In the genomic region with DNA sequence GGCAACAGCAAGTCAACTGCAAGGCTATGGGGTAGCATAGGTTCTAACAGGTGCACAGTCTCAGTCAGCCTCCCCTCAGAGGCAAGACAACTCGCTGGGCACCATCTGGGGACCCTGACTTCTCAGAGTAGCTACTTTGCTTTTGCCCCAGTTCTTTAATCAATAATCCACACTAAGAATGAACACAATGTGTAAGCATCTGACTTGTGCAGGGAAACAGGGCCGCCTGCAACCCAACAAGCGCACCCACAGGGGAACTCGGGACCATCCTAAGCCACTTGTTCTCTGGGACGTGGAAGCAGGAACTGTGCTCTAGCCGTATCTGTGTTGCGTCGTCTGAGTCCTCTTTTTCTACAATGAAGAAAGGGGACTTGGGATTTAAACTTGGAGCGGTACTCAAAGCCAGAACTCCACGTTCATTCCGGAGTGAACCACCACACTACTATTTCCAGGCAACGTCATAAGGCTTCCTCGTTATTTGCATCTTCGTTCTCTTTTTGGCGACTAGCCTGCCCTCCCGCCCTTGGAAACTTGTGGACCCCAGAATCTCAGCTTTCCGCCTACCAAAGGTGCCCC, we compare ENCODE assay signal across 8 cellular contexts. TPM values are rescaled to one million over a fixed set of nuclear protein-coding genes. Genes with fewer than 3 reads are reported as not detected.
DNase-seq lines count a peak whose midpoint lies in the region; ATAC-seq, FAIRE-seq and TF ChIP-seq lines count a peak whose summit lies in the region.

No MANE protein-coding gene starts in this region.

- no peak overlapping the region for H3K23ac ChIP-seq in H1 (ENCODE audit: insufficient read length)

- no peak overlapping the region; the same call in 1 of the 2 replicates for H2BK5ac ChIP-seq in H1 (ENCODE audit: low read depth, low read length)

- no peak overlapping the region for H2AK5ac ChIP-seq in H1 (ENCODE audit: low read depth, low read length)

- H3K36me3 Mint-ChIP-seq in activated naive CD4-positive, alpha-beta T cell treated with anti-CD3 and anti-CD28 coated beads, Interleukin-2, amount 50 U/mL, for 24 hours: peaks cover 2% of the 10 kb centered on the region
- peaks cover 0 to 5% of the 10 kb centered on the region in 2 donors for H3K36me3 Mint-ChIP-seq in activated naive CD4-positive, alpha-beta T cell treated with anti-CD3 and anti-CD28 coated beads, Interleukin-2, amount 50 U/mL, for 72 hours

- TF ChIP-seq POLR2A in H1 (IDR thresholded peaks at IDR 0.05; ENCODE audit: control extremely low read depth in 1 of 2, low read depth in 2 of 2, low read length in 2 of 2) (no peak), uterus (IDR thresholded peaks at IDR 0.05) (no peak)

- H3K4me1 ChIP-seq in H1 (replicated peaks in 1 of 4; ENCODE audit: control insufficient read depth in 3 of 4, insufficient read depth in 4 of 4, low read length in 3 of 4) (peaks cover 2 to 11% (median 6%) of the 10 kb centered on the region in 4 experiments; a peak in 5 of 7 replicates), muscle layer of duodenum (ENCODE audit: control insufficient read depth in 1 of 2, insufficient read depth in 2 of 2, low read length in 2 of 2) (peaks cover 14 to 30% of the 10 kb centered on the region in 2 donors), uterus (peaks cover 0 to 8% of the 10 kb centered on the region in 2 donors)

- H3K79me2 ChIP-seq in H1 (ENCODE audit: control insufficient read depth in 1 of 2, insufficient read depth in 2 of 2, low read length in 2 of 2): peaks cover 0 to 4% of the 10 kb centered on the region in 2 experiments; a peak in 1 of 4 replicates

- peak overlapping the region; percentile 39; the same call in 1 of the 2 replicates for H3K18ac ChIP-seq in H1 (ENCODE audit: extremely low read depth, low read length)

- peak overlapping the region; percentile 9; the same call in 1 of the 2 replicates for H3K27ac ChIP-seq in H1 (ENCODE audit: low read depth, low read length)
- peak overlapping the region; percentile 90 for H3K27ac ChIP-seq in muscle layer of duodenum (ENCODE audit: low read length)
- peak overlapping the region; percentile 94 to 95 for H3K27ac ChIP-seq in uterus

- no peaks in the 10 kb centered on the region for H3K9me3 ChIP-seq in H1 (ENCODE audit: insufficient read depth in 2 of 2, low read depth in 1 of 2, low read length in 1 of 2)
- H3K9me3 ChIP-seq in muscle layer of duodenum (ENCODE audit: control insufficient read depth in 1 of 2, low read length in 2 of 2): no peaks in the 10 kb centered on the region
- no peaks in the 10 kb centered on the region for H3K9me3 ChIP-seq in uterus

- H2BK15ac ChIP-seq in H1 (ENCODE audit: low read length): peak overlapping the region; percentile 66; the same call in 1 of the 2 replicates

- H3K27me3 ChIP-seq in H1 (replicated peaks in 1 of 4; ENCODE audit: control insufficient read depth in 3 of 4, extremely low read depth in 1 of 4, insufficient read depth in 3 of 4, low read length in 3 of 4): peaks cover 0 to 3% (median under 1%) of the 10 kb centered on the region in 4 experiments; a peak in 2 of 7 replicates
- no peaks in the 10 kb centered on the region for H3K27me3 ChIP-seq in muscle layer of duodenum (ENCODE audit: low read depth, low read length)
- H3K27me3 ChIP-seq in uterus: no peaks in the 10 kb centered on the region

- intact Hi-C loops in uterus (cut with DNase I; ENCODE audit: low total_unique reads): no loop called here

- no peak overlapping the region for H3K14ac ChIP-seq in H1 (ENCODE audit: insufficient read length)

- H2BK12ac ChIP-seq in H1 (ENCODE audit: low read depth, low read length): no peak overlapping the region

- no peak overlapping the region for H4K5ac ChIP-seq in H1 (ENCODE audit: insufficient read length, low read depth, low read length)

- POLR2A ChIA-PET in H1 (lab: Charles Lee; ENCODE audit: partially characterized antibody): interaction anchor here (0.8 to 1.6 kb wide), 2 partner anchors 18 to 198 kb away, joined by 3 to 4 read pairs; no protein-coding TSS in a partner anchor

- WGBS in H1 (ENCODE audit: extremely low coverage in 1 of 2, insufficient coverage in 1 of 2, insufficient read length in 1 of 2, insufficient replicate concordance in 2 of 2, low coverage in 1 of 2, low lambda C conversion rate in 2 of 2, missing lambda C conversion rate in 1 of 2), 2 experiments: 8% methylated on average over 17 of the region's 17 CpGs; no CpG with 5 or more reads in 1 of the 2 experiments

- DNase-seq in activated naive CD4-positive, alpha-beta T cell treated with anti-CD3 and anti-CD28 coated beads, Interleukin-2, amount 50 U/mL, for 72 hours (ENCODE audit: low spot score in 2 of 2): no peak
- DNase-seq in H1 (ENCODE audit: low read depth in 1 of 2, low spot score in 2 of 2): no peak
- DNase-seq in uterus: no peak
- DNase-seq in RKO (ENCODE audit: low spot score): no peak
- DNase-seq in retina: no peak

- H3K9me3 Mint-ChIP-seq in activated naive CD4-positive, alpha-beta T cell treated with anti-CD3 and anti-CD28 coated beads, Interleukin-2, amount 50 U/mL, for 24 hours: no peaks in the 10 kb centered on the region
- H3K9me3 Mint-ChIP-seq in activated naive CD4-positive, alpha-beta T cell treated with anti-CD3 and anti-CD28 coated beads, Interleukin-2, amount 50 U/mL, for 72 hours: no peaks in the 10 kb centered on the region

- H3K56ac ChIP-seq in H1 (replicated peaks; ENCODE audit: insufficient read length, low read depth, low read length): no peak overlapping the region

- CTCF ChIA-PET in H1 (lab: Charles Lee; ENCODE audit: partially characterized antibody): interaction anchor here (0.6 to 1.6 kb wide), 8 partner anchors 8 to 218 kb away, joined by 3 to 6 read pairs (median 4); no protein-coding TSS in a partner anchor

- TF ChIP-seq CTCF in H1 (IDR thresholded peaks at IDR 0.05; ENCODE audit: control extremely low read depth in 1 of 3, insufficient read depth in 1 of 3, low read depth in 1 of 3, low read length in 3 of 3) (no peak), uterus (IDR thresholded peaks at IDR 0.05) (no peak)

- peak overlapping the region; percentile 49 for H4K91ac ChIP-seq in H1 (replicated peaks; ENCODE audit: insufficient read length, low read length)

- no peak overlapping the region for H4K8ac ChIP-seq in H1 (ENCODE audit: extremely low read depth, insufficient read depth, low read length)

- peaks cover 3% of the 10 kb centered on the region for H3K27me3 Mint-ChIP-seq in activated naive CD4-positive, alpha-beta T cell treated with anti-CD3 and anti-CD28 coated beads, Interleukin-2, amount 50 U/mL, for 24 hours

- H3K4me2 ChIP-seq in H1 (ENCODE audit: insufficient read depth in 1 of 2, low read depth in 2 of 2, low read length in 2 of 2): peak overlapping the region; percentile 98

- H4K20me1 ChIP-seq in H1 (replicated peaks in 1 of 2; ENCODE audit: control insufficient read depth in 1 of 2, insufficient read depth in 2 of 2, low read length in 2 of 2): no peaks in the 10 kb centered on the region

- H2AFZ ChIP-seq in H1 (ENCODE audit: low read length): peak overlapping the region; percentile 43; the same call in 1 of the 2 replicates

- TF ChIP-seq RAD21 in H1 (IDR thresholded peaks at IDR 0.05 in 1 of 2, conservative IDR thresholded peaks at IDR 0.05 in 1 of 2; ENCODE audit: low read depth in 2 of 2, low read length in 2 of 2): no peak

- no peak for ATAC-seq in activated naive CD4-positive, alpha-beta T cell treated with anti-CD3 and anti-CD28 coated beads, Interleukin-2, amount 50 U/mL, for 72 hours
- ATAC-seq in esophagus mucosa: no peak

- no peak overlapping the region for H3K27ac Mint-ChIP-seq in activated naive CD4-positive, alpha-beta T cell treated with anti-CD3 and anti-CD28 coated beads, Interleukin-2, amount 50 U/mL, for 24 hours
- peak overlapping the region in 1 of 2 donors; percentile 82 for H3K27ac Mint-ChIP-seq in activated naive CD4-positive, alpha-beta T cell treated with anti-CD3 and anti-CD28 coated beads, Interleukin-2, amount 50 U/mL, for 72 hours

- H2BK120ac ChIP-seq in H1 (replicated peaks; ENCODE audit: low read depth, low read length): no peak overlapping the region

- H3K4me1 Mint-ChIP-seq in activated naive CD4-positive, alpha-beta T cell treated with anti-CD3 and anti-CD28 coated beads, Interleukin-2, amount 50 U/mL, for 24 hours: peaks cover 5% of the 10 kb centered on the region

- no peak for FAIRE-seq in H1 (lab: Jason Lieb, UNC)

- H3K4me3 Mint-ChIP-seq in activated naive CD4-positive, alpha-beta T cell treated with anti-CD3 and anti-CD28 coated beads, Interleukin-2, amount 50 U/mL, for 24 hours: peak overlapping the region; percentile 87

- H3K23me2 ChIP-seq in H1 (ENCODE audit: low read depth, low read length): peaks cover 14% of the 10 kb centered on the region; the same call in 1 of the 2 replicates

- TF ChIP-seq EP300 in H1 (IDR thresholded peaks at IDR 0.05; ENCODE audit: borderline replicate concordance in 1 of 2, low read depth in 2 of 2, low read length in 2 of 2): no peak

- H3K9ac ChIP-seq in H1 (replicated peaks in 1 of 4; ENCODE audit: extremely low read depth in 1 of 4, low read depth in 3 of 4, low read length in 3 of 4): peak overlapping the region in 3 of 4 experiments; percentile 15 to 68 (median 62); a peak in 6 of 7 replicates

- no peaks in the 10 kb centered on the region for H3K36me3 ChIP-seq in H1 (ENCODE audit: control insufficient read depth in 2 of 4, insufficient read depth in 4 of 4, low read length in 3 of 4)
- H3K36me3 ChIP-seq in muscle layer of duodenum (ENCODE audit: control insufficient read depth in 1 of 2, insufficient read depth in 2 of 2, low read length in 2 of 2): no peaks in the 10 kb centered on the region
- no peaks in the 10 kb centered on the region for H3K36me3 ChIP-seq in uterus

- no peak overlapping the region for H2BK20ac ChIP-seq in H1 (ENCODE audit: low read length)

- no peak overlapping the region for H3K4ac ChIP-seq in H1 (replicated peaks; ENCODE audit: insufficient read length, low read depth, low read length)

- H3K79me1 ChIP-seq in H1 (ENCODE audit: low read depth, low read length): no peaks in the 10 kb centered on the region; the same call in 1 of the 2 replicates

- H3K4me3 ChIP-seq in H1 (ENCODE audit: extremely low read depth in 1 of 4, insufficient read depth in 2 of 4, low read depth in 3 of 4, low read length in 4 of 4) (peak overlapping the region; percentile 79 to 95 (median 86)), muscle layer of duodenum (ENCODE audit: low read depth in 1 of 2, low read length in 2 of 2) (peak overlapping the region; percentile 82 to 91), uterus (peak overlapping the region; percentile 84 to 89)

RNA-seq across cellular contexts. Expression of a gene that starts 1.8 kb away (rescaled TPM):
- 1 to 10 TPM; 1.3 to 2.3 TPM for total RNA-seq in activated naive CD4-positive, alpha-beta T cell treated with anti-CD3 and anti-CD28 coated beads, Interleukin-2, amount 50 U/mL, for 72 hours
- total RNA-seq in H1 (2021; fragmentation: NEBNext Ultra II Directional; extraction: Animal tissue kit (Norgen Biotek cat#: 25700)): 14.9 and 16.1 TPM in 2 replicates
- 6.9 and 12.7 TPM in 2 replicates for polyA plus RNA-seq in H1 (2011; rRNA removed)
- 8.9 TPM for polyA plus RNA-seq in H1 (2011; cell fraction: cytosol; rRNA removed)
- 5.2 TPM for polyA plus RNA-seq in H1 (2011; cell fraction: nucleus; rRNA removed)
- polyA plus RNA-seq in H1 (2012, experiment 1 of 2): 9.6 to 12.9 TPM (median 10.4 TPM) in 4 replicates
- 5.1 TPM for polyA plus RNA-seq in H1 (2012, experiment 2 of 2)
- 13.6 TPM for polyA plus RNA-seq in H1 (2013, experiment 1 of 2)
- polyA plus RNA-seq in H1 (2013, experiment 2 of 2): 14.4 TPM
- 29.0 and 38.6 TPM in 2 replicates for polyA minus RNA-seq in H1 (2011; rRNA and poly(A)+ RNA removed)
- 10.9 TPM for polyA minus RNA-seq in H1 (2011; cell fraction: cytosol; rRNA and poly(A)+ RNA removed)
- 20.8 TPM for polyA minus RNA-seq in H1 (2011; cell fraction: nucleus; rRNA and poly(A)+ RNA removed)
- total RNA-seq in uterus (10 to 100 TPM in 2 of 4 donors, 1 to 10 TPM in 2; 2.0 to 34.4 (median 12.6) TPM), esophagus mucosa (3.7 TPM)

RNA-seq across cellular contexts. Expression of a gene that starts 3.7 kb away (rescaled TPM):
- total RNA-seq in activated naive CD4-positive, alpha-beta T cell treated with anti-CD3 and anti-CD28 coated beads, Interleukin-2, amount 50 U/mL, for 72 hours: not detected
- total RNA-seq in H1 (2021; fragmentation: NEBNext Ultra II Directional; extraction: Animal tissue kit (Norgen Biotek cat#: 25700)): not detected in 2 replicates
- not detected in 2 replicates for polyA plus RNA-seq in H1 (2011; rRNA removed)
- not detected for polyA plus RNA-seq in H1 (2011; cell fraction: cytosol; rRNA removed)
- polyA plus RNA-seq in H1 (2011; cell fraction: nucleus; rRNA removed): not detected
- polyA plus RNA-seq in H1 (2012, experiment 1 of 2): 0.14 to 0.16 TPM in 2 of 4 replicates, not detected in the others
- polyA plus RNA-seq in H1 (2012, experiment 2 of 2): not detected
- not detected for polyA plus RNA-seq in H1 (2013, experiment 1 of 2)
- not detected for polyA plus RNA-seq in H1 (2013, experiment 2 of 2)
- not detected in 2 replicates for polyA minus RNA-seq in H1 (2011; rRNA and poly(A)+ RNA removed)
- not detected for polyA minus RNA-seq in H1 (2011; cell fraction: cytosol; rRNA and poly(A)+ RNA removed)
- not detected for polyA minus RNA-seq in H1 (2011; cell fraction: nucleus; rRNA and poly(A)+ RNA removed)
- total RNA-seq in uterus (not detected), esophagus mucosa (not detected)

RNA-seq across cellular contexts. Expression of a gene that starts 45.5 kb away (rescaled TPM):
- 10 to 100 TPM; 13.9 to 19.6 TPM for total RNA-seq in activated naive CD4-positive, alpha-beta T cell treated with anti-CD3 and anti-CD28 coated beads, Interleukin-2, amount 50 U/mL, for 72 hours
- 16.2 and 17.5 TPM in 2 replicates for total RNA-seq in H1 (2021; fragmentation: NEBNext Ultra II Directional; extraction: Animal tissue kit (Norgen Biotek cat#: 25700))
- 4.5 and 7.2 TPM in 2 replicates for polyA plus RNA-seq in H1 (2011; rRNA removed)
- polyA plus RNA-seq in H1 (2011; cell fraction: cytosol; rRNA removed): 8.9 TPM
- polyA plus RNA-seq in H1 (2011; cell fraction: nucleus; rRNA removed): 7.3 TPM
- polyA plus RNA-seq in H1 (2012, experiment 1 of 2): 8.6 to 15.7 TPM (median 11.5 TPM) in 4 replicates
- polyA plus RNA-seq in H1 (2012, experiment 2 of 2): 0.70 TPM
- polyA plus RNA-seq in H1 (2013, experiment 1 of 2): 11.7 TPM
- polyA plus RNA-seq in H1 (2013, experiment 2 of 2): 10.5 TPM
- 16.4 and 26.1 TPM in 2 replicates for polyA minus RNA-seq in H1 (2011; rRNA and poly(A)+ RNA removed)
- polyA minus RNA-seq in H1 (2011; cell fraction: cytosol; rRNA and poly(A)+ RNA removed): 7.0 TPM
- polyA minus RNA-seq in H1 (2011; cell fraction: nucleus; rRNA and poly(A)+ RNA removed): 38.5 TPM
- total RNA-seq in uterus: 10 to 100 TPM; 16.1 to 46.2 (median 32.1) TPM
- total RNA-seq in esophagus mucosa: 6.4 TPM

Comparison
In these comparisons a context has a peak if more than half of its experiments do, and no peak if none do; other contexts are left out.
1. H3K27ac ChIP-seq: peak in every context shown above with its lines; median percentile 94 in uterus; 90 in muscle layer of duodenum; 9 in H1.